1 cellular context compared by ENCODE assay signal in the genomic region with DNA sequence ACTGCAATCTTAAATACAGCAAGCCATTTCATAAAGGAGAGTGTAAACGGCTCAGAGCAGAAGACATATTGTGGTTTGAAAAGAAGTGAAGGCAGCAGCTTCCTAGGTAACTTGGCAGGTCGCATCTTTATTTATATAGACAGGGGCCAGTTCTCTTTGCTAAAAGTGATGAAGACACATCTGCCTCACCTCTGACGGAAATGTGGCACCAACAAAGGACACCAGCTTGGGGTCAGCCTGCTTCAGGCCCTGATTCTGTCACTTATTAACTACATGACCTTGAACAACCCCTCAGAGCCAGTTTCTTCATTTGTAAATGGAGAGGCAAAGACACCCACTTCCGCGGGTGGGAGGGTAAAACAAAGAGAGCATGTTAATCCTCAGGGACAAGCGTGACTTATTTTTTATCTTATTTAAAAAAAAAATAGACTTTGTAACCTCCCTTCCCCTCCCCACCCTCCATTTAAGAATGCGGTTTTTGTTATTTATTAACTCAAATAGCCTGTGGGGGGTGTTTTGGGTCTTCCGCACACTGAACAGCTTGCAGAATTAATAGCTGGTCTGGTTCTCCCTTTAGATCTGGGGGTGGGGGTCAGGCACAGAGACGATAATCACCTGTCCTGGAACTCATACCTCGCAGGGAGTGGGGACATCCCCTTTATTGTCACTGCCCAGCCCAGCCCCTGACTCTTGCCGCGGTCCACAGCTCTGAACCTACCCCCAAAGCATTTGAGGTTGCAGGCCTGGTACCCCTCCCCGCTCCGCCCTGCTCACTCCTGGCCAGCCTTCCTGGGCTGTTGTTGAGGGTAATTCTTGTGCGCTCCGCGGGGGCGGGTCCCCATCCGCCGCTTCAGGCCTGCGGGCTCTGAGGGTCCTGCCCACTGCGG.
TF ChIP-seq lines count a peak whose summit lies in the region.

No MANE protein-coding gene starts in this region.

TF ChIP-seq in HCT116, 20 proteins besides CTCF, POLR2A, EP300 and RAD21 (continued from another document):
- TF ChIP-seq ZFX (IDR thresholded peaks at IDR 0.05) (0 out of 2 replicates have a peak, but pooled peaks have one; percentile 26), CBX3 (IDR thresholded peaks at IDR 0.05; ENCODE audit: low read depth) (no peak), SRF (IDR thresholded peaks at IDR 0.05; ENCODE audit: low read depth) (no peak), POLR2AphosphoS5 (IDR thresholded peaks at IDR 0.05; ENCODE audit: low read depth, low read length) (no peak; the same call in 1 of the 2 replicates)
TF ChIP-seq in HCT116: peak in this region for 2.
